Comparison of ENCODE assay signal across 10 cellular contexts in genomic region chr1:42319128-42319851, GRCh38. TPM values are rescaled to one million over a fixed set of nuclear protein-coding genes. Genes with fewer than 3 reads are reported as not detected.
A peak's percentile ranks its signal among the peaks of the same experiment; 100 is the strongest.
DNase-seq lines count a peak whose midpoint lies in the region; ATAC-seq and TF ChIP-seq lines count a peak whose summit lies in the region.
"Had no signal": no experiment of that assay in that cellular context is flagged by ENCODE, and none has a peak within 500 bp of the region (broad histone marks: within the 10 kb centered on the region; RNA-seq: fewer than 3 reads in every experiment).

No MANE protein-coding gene starts in this region.

- H3K27me3 ChIP-seq in CD8-positive, alpha-beta T cell (ENCODE audit: insufficient read depth, low read length) = no peaks in the 10 kb centered on the region
- no peaks in the 10 kb centered on the region for H3K27me3 ChIP-seq in RWPE2 (ENCODE audit: insufficient read depth, poor library complexity, severe bottlenecking)
- H3K27me3 ChIP-seq in effector memory CD4-positive, alpha-beta T cell (replicated peaks; ENCODE audit: control insufficient read depth, insufficient read depth, low read length, poor library complexity, severe bottlenecking) = no peaks in the 10 kb centered on the region
- no peaks in the 10 kb centered on the region for H3K27me3 ChIP-seq in osteoblast (ENCODE audit: insufficient read depth, low read length)
- no peaks in the 10 kb centered on the region for H3K27me3 ChIP-seq in aorta (ENCODE audit: control insufficient read depth in 1 of 2, insufficient read depth in 2 of 2, low read length in 1 of 2)

- DNase-seq in CD8-positive, alpha-beta T cell = peak in 4 of 7 experiments; percentile 14 to 39 (median 22)
- no peak for DNase-seq in RWPE2 (ENCODE audit: low spot score)
- peak in 1 of 3 donors; percentile 5 for DNase-seq in effector memory CD4-positive, alpha-beta T cell
- DNase-seq in osteoblast (ENCODE audit: insufficient read length, low spot score, missing footprints) = peak; percentile 70
- DNase-seq in HuH-7.5 (ENCODE audit: low spot score) = no peak
- DNase-seq in aorta = no peak
- no peak for DNase-seq in occipital lobe (lab: John Stamatoyannopoulos, UW)
- no peak for DNase-seq in omental fat pad (ENCODE audit: low spot score)

- H2AFZ ChIP-seq in osteoblast (ENCODE audit: low read length) = no peak overlapping the region

- H3K36me3 Mint-ChIP-seq in CD8-positive, alpha-beta T cell = peaks cover 11% of the 10 kb centered on the region

- peak overlapping the region; percentile 93 for H3K27ac Mint-ChIP-seq in CD8-positive, alpha-beta T cell

- peak; percentile 35 for ATAC-seq in CD8-positive, alpha-beta T cell
- ATAC-seq in RWPE2 (ENCODE audit: low read depth) (0 out of 3 replicates have a peak, but pooled peaks have one; percentile 17), aorta (ENCODE audit: low FRiP score) (no peak), omental fat pad (ENCODE audit: low FRiP score) (no peak)

- H3K9me3 Mint-ChIP-seq in CD8-positive, alpha-beta T cell = no peaks in the 10 kb centered on the region

- peak overlapping the region; percentile 22 for H3K4me3 ChIP-seq in CD8-positive, alpha-beta T cell (ENCODE audit: low read depth, low read length)
- H3K4me3 ChIP-seq in RWPE2 (ENCODE audit: severe bottlenecking) = no peak overlapping the region
- peak overlapping the region; percentile 47 for H3K4me3 ChIP-seq in effector memory CD4-positive, alpha-beta T cell (ENCODE audit: insufficient read depth, low read depth, low read length, poor library complexity, severe bottlenecking)
- peak overlapping the region; percentile 3 for H3K4me3 ChIP-seq in osteoblast (ENCODE audit: insufficient read depth, low read length)
- no peak overlapping the region for H3K4me3 ChIP-seq in aorta (ENCODE audit: low read length in 2 of 2)
- H3K4me3 ChIP-seq: SK-N-MC had no signal

- H3K27me3 Mint-ChIP-seq in CD8-positive, alpha-beta T cell (ENCODE audit: low read depth) = no peaks in the 10 kb centered on the region

- intact Hi-C loops in CD8-positive, alpha-beta T cell (cut with DNase I, micrococcal nuclease) = no loop called here
- intact Hi-C loops in aorta (cut with DNase I) = no loop called here

- no peaks in the 10 kb centered on the region for H3K36me3 ChIP-seq in CD8-positive, alpha-beta T cell (ENCODE audit: insufficient read depth, low read length)
- H3K36me3 ChIP-seq in RWPE2 (ENCODE audit: low read depth) (peaks cover 4% of the 10 kb centered on the region; the same call in 1 of the 2 replicates), osteoblast (ENCODE audit: insufficient read depth, low read length) (no peaks in the 10 kb centered on the region), aorta (ENCODE audit: control insufficient read depth in 1 of 2, insufficient read depth in 2 of 2, low read length in 1 of 2) (no peaks in the 10 kb centered on the region)
- no peaks in the 10 kb centered on the region for H3K36me3 ChIP-seq in effector memory CD4-positive, alpha-beta T cell (ENCODE audit: control insufficient read depth, insufficient read depth, low read length)

- H3K4me1 ChIP-seq in CD8-positive, alpha-beta T cell (ENCODE audit: insufficient read depth, low read length) = peaks cover 84% of the 10 kb centered on the region
- H3K4me1 ChIP-seq in RWPE2 (ENCODE audit: insufficient read depth, poor library complexity, severe bottlenecking) = peaks cover 22% of the 10 kb centered on the region
- H3K4me1 ChIP-seq in effector memory CD4-positive, alpha-beta T cell (ENCODE audit: control insufficient read depth, insufficient read depth, low read length, poor library complexity, severe bottlenecking) = peaks cover 48% of the 10 kb centered on the region
- peaks cover 28% of the 10 kb centered on the region for H3K4me1 ChIP-seq in osteoblast (ENCODE audit: insufficient read depth, low read length)
- H3K4me1 ChIP-seq in aorta (ENCODE audit: control insufficient read depth in 1 of 2, insufficient read depth in 2 of 2, low read length in 2 of 2) = peaks cover 4 to 10% of the 10 kb centered on the region in 2 donors

- peak overlapping the region; percentile 28 for H3K27ac ChIP-seq in CD8-positive, alpha-beta T cell (ENCODE audit: low read depth, low read length)
- H3K27ac ChIP-seq in RWPE2 (ENCODE audit: poor library complexity, severe bottlenecking) (no peak overlapping the region), osteoblast (ENCODE audit: low read depth, low read length) (peak overlapping the region; percentile 55), aorta (ENCODE audit: low read depth in 1 of 2, low read length in 2 of 2) (no peak overlapping the region)
- peak overlapping the region; percentile 62 for H3K27ac ChIP-seq in effector memory CD4-positive, alpha-beta T cell (ENCODE audit: insufficient read depth, low read length, poor library complexity, severe bottlenecking)
- H3K27ac ChIP-seq: KMS-11, SK-N-MC had no signal

- H3K4me1 Mint-ChIP-seq in CD8-positive, alpha-beta T cell (ENCODE audit: low read depth) = peaks cover 89% of the 10 kb centered on the region

- CTCF ChIA-PET in CD8-positive, alpha-beta T cell (lab: Charles Lee) = no interaction called here

- WGBS in aorta, 2 donors = 45 to 49% methylated on average over 4 of the region's 4 CpGs

- peak overlapping the region; percentile 64 for H3K4me2 ChIP-seq in osteoblast (ENCODE audit: insufficient read depth, low read length)
- H3K4me2 ChIP-seq: KMS-11 had no signal

- peaks cover 89% of the 10 kb centered on the region for H3K79me2 ChIP-seq in osteoblast (ENCODE audit: insufficient read depth, low read length)

- no peaks in the 10 kb centered on the region for H3K9me3 ChIP-seq in CD8-positive, alpha-beta T cell (ENCODE audit: low read length)
- H3K9me3 ChIP-seq in RWPE2 (ENCODE audit: severe bottlenecking) (no peaks in the 10 kb centered on the region), osteoblast (ENCODE audit: low read depth, low read length) (no peaks in the 10 kb centered on the region), aorta (ENCODE audit: control insufficient read depth, low read length) (no peaks in the 10 kb centered on the region)
- H3K9me3 ChIP-seq in effector memory CD4-positive, alpha-beta T cell (ENCODE audit: control insufficient read depth, low read length) = no peaks in the 10 kb centered on the region

- H3K4me3 Mint-ChIP-seq in CD8-positive, alpha-beta T cell = peak overlapping the region; percentile 78

- no peak for TF ChIP-seq CTCF in CD8-positive, alpha-beta T cell (IDR thresholded peaks at IDR 0.05)
- TF ChIP-seq CTCF in RWPE2 (IDR thresholded peaks at IDR 0.05; ENCODE audit: poor library complexity, severe bottlenecking) (no peak), osteoblast (IDR thresholded peaks at IDR 0.05; ENCODE audit: extremely low read depth, low read depth, low read length) (no peak), omental fat pad (IDR thresholded peaks at IDR 0.05) (no peak)

- POLR2A ChIA-PET in CD8-positive, alpha-beta T cell (lab: Charles Lee) = interaction anchor here (0.8 to 2.3 kb wide), 4 partner anchors 15 to 464 kb away, joined by 3 to 17 read pairs (median 4); partner anchors contain the start of gene FOXJ3

- peaks cover 71% of the 10 kb centered on the region for H4K20me1 ChIP-seq in osteoblast (ENCODE audit: insufficient read depth, low read length)

RNA-seq across cellular contexts. Expression of gene FOXJ3, which starts 15.7 kb away (rescaled TPM):
- total RNA-seq in CD8-positive, alpha-beta T cell = 10 to 100 TPM; 80.6 to 89.3 TPM
- total RNA-seq in osteoblast = 37.3 and 41.8 TPM in 2 replicates
- total RNA-seq in aorta = 10 to 100 TPM; 44.4 to 64.2 TPM
- 10 to 100 TPM in 1 of 2 donors, 1 to 10 TPM in 1; 9.6 to 17.1 TPM for polyA plus RNA-seq in aorta
- 107 TPM for total RNA-seq in occipital lobe
- 10 to 100 TPM; 49.7 to 83.5 (median 56.1) TPM for total RNA-seq in omental fat pad

Comparison
In these comparisons a context has a peak if more than half of its experiments do, and no peak if none do; other contexts are left out.
1. ATAC-seq: peak in CD8-positive, alpha-beta T cell (single experiment) and RWPE2 (single experiment); none in aorta (single experiment) and omental fat pad (single experiment).
2. DNase-seq: peak in CD8-positive, alpha-beta T cell (4 of 7) and osteoblast (single experiment); none in RWPE2 (single experiment), HuH-7.5 (single experiment), aorta (0 of 2), occipital lobe (single experiment) and omental fat pad (single experiment).
3. H3K27ac ChIP-seq: peak in CD8-positive, alpha-beta T cell (single experiment), effector memory CD4-positive, alpha-beta T cell (single experiment) and osteoblast (single experiment); none in RWPE2 (single experiment) and aorta (0 of 2).
4. H3K4me3 ChIP-seq: peak in CD8-positive, alpha-beta T cell (single experiment), effector memory CD4-positive, alpha-beta T cell (single experiment) and osteoblast (single experiment); none in RWPE2 (single experiment) and aorta (0 of 2).